In genomic region chr18:76821356-76821874, GRCh38 we compare ENCODE assay signal across 8 cellular contexts. TPM values are rescaled to one million over a fixed set of nuclear protein-coding genes. Genes with fewer than 3 reads are reported as not detected.
DNase-seq lines count a peak whose midpoint lies in the region; ATAC-seq and TF ChIP-seq lines count a peak whose summit lies in the region.

No MANE protein-coding gene starts in this region.

- 1% methylated on average over 12 of the region's 12 CpGs for WGBS in tibial nerve, 2 donors

- H3K36me3 ChIP-seq in adipocyte (ENCODE audit: control insufficient read depth, insufficient read depth, low read length, severe bottlenecking) (no peaks in the 10 kb centered on the region), tibial nerve (peaks cover 0 to 2% (median 0%) of the 10 kb centered on the region in 3 donors)

- no peak for TF ChIP-seq EP300 in tibial nerve (IDR thresholded peaks at IDR 0.05)

- TF ChIP-seq CTCF in GM12875 (IDR thresholded peaks at IDR 0.05; ENCODE audit: borderline replicate concordance, insufficient read depth, low read depth, low read length) (no peak), tibial nerve (IDR thresholded peaks at IDR 0.05) (no peak)

- H3K27ac ChIP-seq in tibial nerve: peak overlapping the region; percentile 93 to 99 (median 98)

- no peak for TF ChIP-seq POLR2A in tibial nerve (IDR thresholded peaks at IDR 0.05)

- peaks cover 14% of the 10 kb centered on the region for H3K4me1 ChIP-seq in adipocyte (ENCODE audit: control insufficient read depth, insufficient read depth, low read length)
- H3K4me1 ChIP-seq in tibial nerve: peaks cover 0 to 47% (median 11%) of the 10 kb centered on the region in 4 donors

- DNase-seq in adipocyte (ENCODE audit: low read depth) (peak; percentile 25), left colon (no peak), tibial nerve (ENCODE audit: low spot score in 2 of 2) (no peak), cerebellum (ENCODE audit: low spot score) (no peak)
- DNase-seq in activated CD8-positive, alpha-beta memory T cell treated with anti-CD3 and anti-CD28 coated beads, Interleukin-2, amount 50 U/mL, for 48 hours: no peak

- ATAC-seq in HG03521 (IDR thresholded peaks at IDR 0.05; ENCODE audit: unreplicated experiment) (peak; percentile 18), left colon (peak; percentile 43), HG02870 (IDR thresholded peaks at IDR 0.05; ENCODE audit: unreplicated experiment) (no peak)

- H3K9me3 ChIP-seq in adipocyte (ENCODE audit: control insufficient read depth, low read length) (no peaks in the 10 kb centered on the region), tibial nerve (no peaks in the 10 kb centered on the region)

- H3K4me3 ChIP-seq in GM12875 (ENCODE audit: low read depth, low read length) (peak overlapping the region; percentile 84), adipocyte (ENCODE audit: low read length) (peak overlapping the region; percentile 84), tibial nerve (peak overlapping the region; percentile 72 to 97 (median 90))

- intact Hi-C loops in left colon (cut with DNase I, micrococcal nuclease): no loop called here

- H3K9ac ChIP-seq in adipocyte (ENCODE audit: low read length): peak overlapping the region; percentile 91

- H3K27me3 ChIP-seq in adipocyte (replicated peaks; ENCODE audit: control insufficient read depth, insufficient read depth, low read length): no peaks in the 10 kb centered on the region
- no peaks in the 10 kb centered on the region for H3K27me3 ChIP-seq in tibial nerve

RNA-seq across cellular contexts. Expression of gene ZNF236, which starts 0.9 kb away (rescaled TPM):
- total RNA-seq in left colon (10 to 100 TPM; 11.4 to 13.0 TPM), tibial nerve (10 to 100 TPM; 21.0 to 36.3 (median 31.8) TPM), cerebellum (33.8 TPM)
